In genomic region chrX:25343060-25343459, GRCh38 we compare ENCODE assay signal across 28 cellular contexts.
DNase-seq lines count a peak whose midpoint lies in the region; ATAC-seq, FAIRE-seq and TF ChIP-seq lines count a peak whose summit lies in the region.
"Had no signal": no experiment of that assay in that cellular context is flagged by ENCODE, and none has a peak within 500 bp of the region (broad histone marks: within the 10 kb centered on the region; RNA-seq: fewer than 3 reads in every experiment).

No MANE protein-coding gene starts in this region.

- no peak overlapping the region for H3K9ac ChIP-seq in Loucy (ENCODE audit: low read depth, low read length, poor library complexity, severe bottlenecking)

- H3K9me3 ChIP-seq in BE2C (no peaks in the 10 kb centered on the region), Loucy (ENCODE audit: insufficient read depth, low read depth, low read length) (no peaks in the 10 kb centered on the region)
- H3K9me3 ChIP-seq: colonic mucosa had no signal

- no peaks in the 10 kb centered on the region for H3K36me3 Mint-ChIP-seq in activated T-cell treated with anti-CD3 and anti-CD28 coated beads, Interleukin-2, amount 50 U/mL, for 72 hours (ENCODE audit: insufficient read depth in 2 of 2)
- H3K36me3 Mint-ChIP-seq: CD8-positive, alpha-beta T cell; mesothelial cell of epicardium; naive thymus-derived CD4-positive, alpha-beta T cell had no signal

- peak; percentile 13 for FAIRE-seq in bronchial epithelial cell (lab: Jason Lieb, UNC)
- FAIRE-seq: GM12892, HepG2 had no signal

- no peak overlapping the region for H3K4me2 ChIP-seq in Loucy (ENCODE audit: low read depth, low read length, poor library complexity, severe bottlenecking)

- no peak overlapping the region for H3K4me3 Mint-ChIP-seq in activated T-cell treated with anti-CD3 and anti-CD28 coated beads, Interleukin-2, amount 50 U/mL, for 72 hours
- H3K4me3 Mint-ChIP-seq: activated naive CD4-positive, alpha-beta T cell treated with anti-CD3 and anti-CD28 coated beads for 36 hours; activated T-cell treated with anti-CD3 and anti-CD28 coated beads, Interleukin-2, amount 50 U/mL, for 24 hours; CD8-positive, alpha-beta T cell; mesothelial cell of epicardium; naive thymus-derived CD4-positive, alpha-beta T cell had no signal

- no peak overlapping the region for H3K27ac Mint-ChIP-seq in activated T-cell treated with anti-CD3 and anti-CD28 coated beads, Interleukin-2, amount 50 U/mL, for 72 hours
- H3K27ac Mint-ChIP-seq: activated naive CD4-positive, alpha-beta T cell treated with anti-CD3 and anti-CD28 coated beads for 36 hours; activated T-cell treated with anti-CD3 and anti-CD28 coated beads, Interleukin-2, amount 50 U/mL, for 24 hours; CD8-positive, alpha-beta T cell; mesothelial cell of epicardium; naive thymus-derived CD4-positive, alpha-beta T cell had no signal

- no peaks in the 10 kb centered on the region for H3K27me3 ChIP-seq in BE2C
- H3K27me3 ChIP-seq in Loucy (ENCODE audit: insufficient read depth, low read length, poor library complexity, severe bottlenecking) = no peaks in the 10 kb centered on the region
- no peaks in the 10 kb centered on the region for H3K27me3 ChIP-seq in bronchial epithelial cell (ENCODE audit: control insufficient read depth, insufficient read depth, low read length)
- H3K27me3 ChIP-seq: colonic mucosa, foreskin keratinocyte, heart right ventricle, tibial nerve had no signal

- DNase-seq in BE2C = no peak
- no peak for DNase-seq in bronchial epithelial cell (ENCODE audit: low read depth)
- no peak for DNase-seq in cerebellum (ENCODE audit: low spot score)
- no peak for DNase-seq in HuH-7.5 (ENCODE audit: low spot score)
- DNase-seq in activated T-cell treated with anti-CD3 and anti-CD28 coated beads, Interleukin-2, amount 50 U/mL, for 72 hours = no peak
- DNase-seq: activated CD8-positive, alpha-beta memory T cell treated with anti-CD3 and anti-CD28 coated beads for 24 hours; activated naive CD4-positive, alpha-beta T cell treated with anti-CD3 and anti-CD28 coated beads for 36 hours; activated T-cell treated with anti-CD3 and anti-CD28 coated beads, Interleukin-2, amount 50 U/mL, for 24 hours; CD8-positive, alpha-beta T cell; colonic mucosa; effector memory CD4-positive, alpha-beta T cell; EL; foreskin keratinocyte; heart right ventricle; left ventricle myocardium superior; naive thymus-derived CD4-positive, alpha-beta T cell; NCI-H1417 treated with DMSO at 0.1 percent for 48 hours; NCI-H774; PC-3; Right ventricle myocardium superior had no signal

- H3F3A ChIP-seq in Loucy (ENCODE audit: low read depth) = no peaks in the 10 kb centered on the region

- H3K4me1 ChIP-seq in BE2C = no peaks in the 10 kb centered on the region
- H3K4me1 ChIP-seq in Loucy (ENCODE audit: insufficient read depth, low read length, poor library complexity, severe bottlenecking) = no peaks in the 10 kb centered on the region
- H3K4me1 ChIP-seq: colonic mucosa, foreskin keratinocyte, heart right ventricle, tibial nerve had no signal

- H3K4me1 Mint-ChIP-seq in activated T-cell treated with anti-CD3 and anti-CD28 coated beads, Interleukin-2, amount 50 U/mL, for 72 hours (ENCODE audit: low read depth) = no peaks in the 10 kb centered on the region
- H3K4me1 Mint-ChIP-seq: mesothelial cell of epicardium; naive thymus-derived CD4-positive, alpha-beta T cell had no signal

- no peaks in the 10 kb centered on the region for H4K20me1 ChIP-seq in Loucy (ENCODE audit: insufficient read depth, low read length, poor library complexity, severe bottlenecking)

- H3K36me3 ChIP-seq in BE2C (no peaks in the 10 kb centered on the region), Loucy (ENCODE audit: insufficient read depth, low read length) (no peaks in the 10 kb centered on the region), bronchial epithelial cell (ENCODE audit: control insufficient read depth, insufficient read depth, low read length) (no peaks in the 10 kb centered on the region)
- H3K36me3 ChIP-seq: colonic mucosa, heart right ventricle, tibial nerve had no signal

- peaks cover 0 to 2% of the 10 kb centered on the region in 2 donors for H3K9me3 Mint-ChIP-seq in activated T-cell treated with anti-CD3 and anti-CD28 coated beads, Interleukin-2, amount 50 U/mL, for 72 hours
- H3K9me3 Mint-ChIP-seq: activated naive CD4-positive, alpha-beta T cell treated with anti-CD3 and anti-CD28 coated beads for 36 hours had no signal

- no peaks in the 10 kb centered on the region for H3K79me2 ChIP-seq in Loucy (ENCODE audit: insufficient read depth, low read length)

- no peaks in the 10 kb centered on the region for H3K9me2 ChIP-seq in Loucy (replicated peaks; ENCODE audit: low read depth, low read length)

- H3K27ac ChIP-seq in 22Rv1 = no peak overlapping the region
- H3K27ac ChIP-seq: colonic mucosa, foreskin keratinocyte, heart right ventricle, skin epidermis, tibial nerve had no signal

- H3K4me3 ChIP-seq in BE2C (ENCODE audit: low read depth, low read length) (no peak overlapping the region), Loucy (ENCODE audit: low read length, poor library complexity, severe bottlenecking) (no peak overlapping the region), bronchial epithelial cell (ENCODE audit: low read depth, low read length) (no peak overlapping the region)
- H3K4me3 ChIP-seq: colonic mucosa, heart right ventricle, skin epidermis, tibial nerve had no signal

- no peak for ATAC-seq in activated T-cell treated with anti-CD3 and anti-CD28 coated beads, Interleukin-2, amount 50 U/mL, for 72 hours (replicated peaks in 1 of 2)
- ATAC-seq: CD8-positive, alpha-beta T cell; esophagus mucosa; foreskin keratinocyte; heart right ventricle; HepG2; left ventricle myocardium superior; naive thymus-derived CD4-positive, alpha-beta T cell; PC-3 had no signal

- no peaks in the 10 kb centered on the region for H3K27me3 Mint-ChIP-seq in activated T-cell treated with anti-CD3 and anti-CD28 coated beads, Interleukin-2, amount 50 U/mL, for 72 hours (ENCODE audit: low read depth)
- H3K27me3 Mint-ChIP-seq: naive thymus-derived CD4-positive, alpha-beta T cell had no signal

- peak; percentile 25 for TF ChIP-seq CTCF in 22Rv1 (IDR thresholded peaks at IDR 0.05)
- peak; percentile 20 for TF ChIP-seq CTCF in BE2C (IDR thresholded peaks at IDR 0.05; ENCODE audit: low read depth, low read length)
- TF ChIP-seq CTCF in Loucy (conservative IDR thresholded peaks at IDR 0.05; ENCODE audit: low read length) = peak; percentile 26
- no peak for TF ChIP-seq CTCF in bronchial epithelial cell (IDR thresholded peaks at IDR 0.05; ENCODE audit: insufficient read depth, low read length, severe bottlenecking)

- no peak overlapping the region for H2AFZ ChIP-seq in Loucy (ENCODE audit: low read length)
